Comparison of ENCODE assay signal across 11 cellular contexts in the genomic region with DNA sequence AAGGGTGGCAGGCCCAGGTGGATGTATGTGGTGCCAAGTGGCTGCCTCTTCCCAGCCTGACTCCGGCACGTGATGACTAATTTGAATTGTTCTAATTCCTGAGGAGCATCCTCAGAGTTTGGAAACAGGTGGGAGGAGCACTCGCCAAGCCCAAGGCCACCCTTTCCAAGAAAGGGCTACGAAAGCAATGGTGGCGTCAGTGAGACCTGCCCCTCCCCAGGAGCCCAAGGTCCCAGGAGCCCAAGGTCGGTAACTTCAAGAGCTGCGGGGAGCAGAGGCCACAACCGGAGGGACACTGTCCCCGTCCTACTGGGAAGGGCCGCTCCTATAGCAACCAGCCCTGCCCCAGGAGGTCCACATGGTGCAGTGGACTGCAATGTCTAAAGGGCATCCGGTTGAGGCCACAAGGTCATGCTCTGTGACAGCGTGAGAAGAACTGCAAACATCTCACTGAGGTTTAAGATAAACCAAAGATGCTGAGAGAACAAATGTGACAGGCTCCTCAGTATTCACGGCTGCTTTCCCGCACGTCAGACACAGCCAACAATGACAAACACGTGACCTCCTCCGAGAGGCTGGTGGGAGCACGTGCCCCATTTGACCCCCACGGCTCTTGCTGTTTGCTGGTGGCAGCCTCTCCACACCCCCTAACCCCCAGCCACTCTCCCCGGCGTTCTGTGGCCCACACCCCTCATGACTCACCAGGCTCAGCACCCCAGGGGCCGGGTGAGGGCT.
DNase-seq lines count a peak whose midpoint lies in the region; ATAC-seq, FAIRE-seq and TF ChIP-seq lines count a peak whose summit lies in the region.
"Had no signal": no experiment of that assay in that cellular context is flagged by ENCODE, and none has a peak within 500 bp of the region (broad histone marks: within the 10 kb centered on the region; RNA-seq: fewer than 3 reads in every experiment).

No MANE protein-coding gene starts in this region.

- BruUV-seq in GM12878 (replicated peaks; lab: Mats Ljungman, UMichigan), result no TSS peak

- H3K4me1 ChIP-seq in GM12878 (ENCODE audit: control insufficient read depth, insufficient read depth, low read length) (peaks cover 41% of the 10 kb centered on the region), right cardiac atrium (ENCODE audit: control insufficient read depth, insufficient read depth, low read length) (peaks cover 26% of the 10 kb centered on the region), skeletal muscle satellite cell (ENCODE audit: control insufficient read depth, insufficient read depth, low read length) (peaks cover 59% of the 10 kb centered on the region)

- RAD21 ChIA-PET in GM12878 (lab: Charles Lee; ENCODE audit: unreplicated experiment), result interaction anchor here (2.3 kb wide), 2 partner anchors 73 to 78 kb away, joined by 7 to 19 read pairs; no protein-coding TSS in a partner anchor

- H3K27ac ChIP-seq in GM12878 (ENCODE audit: control insufficient read depth, insufficient read depth) (peak overlapping the region; percentile 28), right cardiac atrium (ENCODE audit: low read length) (peak overlapping the region; percentile 89)

- H3K27me3 ChIP-seq in GM12878 (replicated peaks in 1 of 2; ENCODE audit: control insufficient read depth in 2 of 2, insufficient read depth in 2 of 2, low read length in 1 of 2), result no peaks in the 10 kb centered on the region
- H3K27me3 ChIP-seq in right cardiac atrium (ENCODE audit: control insufficient read depth, insufficient read depth), result no peaks in the 10 kb centered on the region
- no peaks in the 10 kb centered on the region for H3K27me3 ChIP-seq in skeletal muscle satellite cell (ENCODE audit: control insufficient read depth, insufficient read depth, low read length)

- no peaks in the 10 kb centered on the region for H3K9me3 Mint-ChIP-seq in HFFc6

- TF ChIP-seq RAD21 in GM12878 (IDR thresholded peaks at IDR 0.05; ENCODE audit: insufficient read depth, low read depth, low read length), result no peak

- H3K4me2 ChIP-seq in GM12878 (ENCODE audit: control insufficient read depth, insufficient read depth) (no peak overlapping the region), skeletal muscle satellite cell (ENCODE audit: low read length) (peak overlapping the region; percentile 25)

- no peak for FAIRE-seq in GM12878 (lab: Jason Lieb, UNC)

- H3K4me3 Mint-ChIP-seq in HFFc6, result no peak overlapping the region

- POLR2A ChIA-PET in GM12878 (lab: Charles Lee), result no interaction called here

- SMC1A ChIA-PET in GM12878 (lab: Charles Lee; ENCODE audit: uncharacterized antibody, unreplicated experiment), result interaction anchor here (1.4 to 5.0 kb wide), 2 partner anchors 76 to 96 kb away, joined by 4 to 61 read pairs; no protein-coding TSS in a partner anchor

- peaks cover 11% of the 10 kb centered on the region for H3K79me2 ChIP-seq in GM12878 (ENCODE audit: control insufficient read depth, insufficient read depth, low read length)

- TF ChIP-seq CTCF in HFFc6 (IDR thresholded peaks at IDR 0.05) (no peak), GM12878 (IDR thresholded peaks at IDR 0.05 in 2 of 3, conservative IDR thresholded peaks at IDR 0.05 in 1 of 3; ENCODE audit: control insufficient read depth in 2 of 3, extremely low read depth in 1 of 3, insufficient read depth in 1 of 3, low read depth in 3 of 3, low read length in 3 of 3) (no peak)

- H2AFZ ChIP-seq in GM12878 (ENCODE audit: control insufficient read depth, low read depth, low read length), result no peak overlapping the region

- DNase-seq in HFFc6, result peak; percentile 12
- no peak for DNase-seq in GM12878 (ENCODE audit: low read depth, low spot score)
- DNase-seq in right cardiac atrium, result peak; percentile 61 to 81 (median 80)
- no peak for DNase-seq in NCI-H1105 treated with DMSO at 0.1 percent for 48 hours (lab: John Stamatoyannopoulos, UW)
- DNase-seq in GDM1 (lab: John Stamatoyannopoulos, UW), result no peak
- DNase-seq: activated CD4-positive, CD25-positive, alpha-beta regulatory T cell; HCEC 1CT; NCI-H146 had no signal

- H3K27me3 Mint-ChIP-seq in HFFc6 (ENCODE audit: insufficient read depth), result peaks cover 4% of the 10 kb centered on the region

- H3K9me3 ChIP-seq in GM12878 (replicated peaks; ENCODE audit: control insufficient read depth, insufficient read depth, low read length) (no peaks in the 10 kb centered on the region), right cardiac atrium (ENCODE audit: control insufficient read depth, low read length) (no peaks in the 10 kb centered on the region), skeletal muscle satellite cell (replicated peaks; ENCODE audit: low read length) (no peaks in the 10 kb centered on the region)

- H3K9ac ChIP-seq in GM12878 (ENCODE audit: control insufficient read depth, insufficient read depth, low read length) (no peak overlapping the region), skeletal muscle satellite cell (ENCODE audit: low read depth, low read length) (peak overlapping the region; percentile 24)

- H3K36me3 Mint-ChIP-seq in HFFc6 (ENCODE audit: low read depth), result no peaks in the 10 kb centered on the region

- TF ChIP-seq EP300 in GM12878 (IDR thresholded peaks at IDR 0.05; ENCODE audit: borderline replicate concordance in 1 of 2, control insufficient read depth in 1 of 2, low read depth in 2 of 2, low read length in 2 of 2), result no peak

- ATAC-seq in GM12878, result no peak
- peak; percentile 26 to 46 for ATAC-seq in right cardiac atrium
- ATAC-seq in GM21786 (IDR thresholded peaks at IDR 0.05; ENCODE audit: unreplicated experiment), result no peak
- no peak for ATAC-seq in GM18867 (IDR thresholded peaks at IDR 0.05; ENCODE audit: unreplicated experiment)

- intact Hi-C loops in GM12878 (cut with micrococcal nuclease; ENCODE audit: unreplicated experiment), result no loop called here
- intact Hi-C loops in right cardiac atrium (cut with DNase I), result loop anchor here in 1 of 4 donors (10.0 kb wide), 1 partner anchor 79 kb away; a partner anchor contains a TSS

- no peaks in the 10 kb centered on the region for H4K20me1 ChIP-seq in GM12878 (ENCODE audit: control insufficient read depth, insufficient read depth)

- peaks cover 0 to 2% of the 10 kb centered on the region in 2 experiments; a peak in 2 of 4 replicates for H3K36me3 ChIP-seq in GM12878 (ENCODE audit: control insufficient read depth in 2 of 2, insufficient read depth in 2 of 2, low read length in 1 of 2)
- H3K36me3 ChIP-seq in skeletal muscle satellite cell (ENCODE audit: insufficient read depth, low read length), result no peaks in the 10 kb centered on the region

- H3K27ac Mint-ChIP-seq in HFFc6, result no peak overlapping the region

- CTCF ChIA-PET in GM12878 (lab: Yijun Ruan, JAX), result interaction anchor here (1.3 to 4.2 kb wide), 3 partner anchors 24 to 78 kb away, joined by 5 to 56 read pairs (median 6); no protein-coding TSS in a partner anchor

- 68% methylated on average over 22 of the region's 22 CpGs for WGBS in GM12878 (ENCODE audit: insufficient coverage, insufficient replicate concordance, low lambda C conversion rate, missing lambda C conversion rate)
- WGBS in right cardiac atrium, result 52% methylated on average over 22 of the region's 22 CpGs

- H3K4me3 ChIP-seq in GM12878, result no peak overlapping the region
- no peak overlapping the region for H3K4me3 ChIP-seq in right cardiac atrium (ENCODE audit: low read length)
- no peak overlapping the region for H3K4me3 ChIP-seq in skeletal muscle satellite cell (ENCODE audit: low read length)

- no peak for TF ChIP-seq POLR2A in GM12878 (IDR thresholded peaks at IDR 0.05; ENCODE audit: low read depth, low read length)

- peaks cover 49% of the 10 kb centered on the region for H3K4me1 Mint-ChIP-seq in HFFc6 (ENCODE audit: low read depth)

- in situ Hi-C loops in GM12878 (cut with MboI), result no loop called here

TF ChIP-seq in GM12878, 131 proteins besides CTCF, POLR2A, EP300 and RAD21 (continues in another document):
- TF ChIP-seq SPI1 (IDR thresholded peaks at IDR 0.05; ENCODE audit: borderline replicate concordance, insufficient read depth, low read depth, low read length) (no peak), SIX5 (IDR thresholded peaks at IDR 0.05; ENCODE audit: low read depth, low read length, severe bottlenecking) (no peak), RBBP5 (conservative IDR thresholded peaks at IDR 0.05) (no peak)
- TF ChIP-seq, protein P1, sequence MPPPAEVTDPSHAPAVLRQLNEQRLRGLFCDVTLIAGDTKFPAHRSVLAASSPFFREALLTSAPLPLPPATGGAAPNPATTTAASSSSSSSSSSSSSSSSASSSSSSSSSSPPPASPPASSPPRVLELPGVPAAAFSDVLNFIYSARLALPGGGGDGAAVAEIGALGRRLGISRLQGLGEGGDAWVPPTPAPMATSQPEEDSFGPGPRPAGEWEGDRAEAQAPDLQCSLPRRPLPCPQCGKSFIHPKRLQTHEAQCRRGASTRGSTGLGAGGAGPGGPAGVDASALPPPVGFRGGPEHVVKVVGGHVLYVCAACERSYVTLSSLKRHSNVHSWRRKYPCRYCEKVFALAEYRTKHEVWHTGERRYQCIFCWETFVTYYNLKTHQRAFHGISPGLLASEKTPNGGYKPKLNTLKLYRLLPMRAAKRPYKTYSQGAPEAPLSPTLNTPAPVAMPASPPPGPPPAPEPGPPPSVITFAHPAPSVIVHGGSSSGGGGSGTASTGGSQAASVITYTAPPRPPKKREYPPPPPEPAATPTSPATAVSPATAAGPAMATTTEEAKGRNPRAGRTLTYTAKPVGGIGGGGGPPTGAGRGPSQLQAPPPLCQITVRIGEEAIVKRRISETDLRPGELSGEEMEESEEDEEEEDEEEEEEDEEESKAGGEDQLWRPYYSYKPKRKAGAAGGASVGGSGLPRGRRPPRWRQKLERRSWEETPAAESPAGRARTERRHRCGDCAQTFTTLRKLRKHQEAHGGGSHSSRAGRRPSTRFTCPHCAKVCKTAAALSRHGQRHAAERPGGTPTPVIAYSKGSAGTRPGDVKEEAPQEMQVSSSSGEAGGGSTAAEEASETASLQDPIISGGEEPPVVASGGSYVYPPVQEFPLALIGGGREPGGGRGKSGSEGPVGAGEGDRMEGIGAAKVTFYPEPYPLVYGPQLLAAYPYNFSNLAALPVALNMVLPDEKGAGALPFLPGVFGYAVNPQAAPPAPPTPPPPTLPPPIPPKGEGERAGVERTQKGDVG (CRISPR knock-in tag; IDR thresholded peaks at IDR 0.05), result 0 out of 2 replicates have a peak, but pooled peaks have one; percentile 22
- TF ChIP-seq, protein P2, sequence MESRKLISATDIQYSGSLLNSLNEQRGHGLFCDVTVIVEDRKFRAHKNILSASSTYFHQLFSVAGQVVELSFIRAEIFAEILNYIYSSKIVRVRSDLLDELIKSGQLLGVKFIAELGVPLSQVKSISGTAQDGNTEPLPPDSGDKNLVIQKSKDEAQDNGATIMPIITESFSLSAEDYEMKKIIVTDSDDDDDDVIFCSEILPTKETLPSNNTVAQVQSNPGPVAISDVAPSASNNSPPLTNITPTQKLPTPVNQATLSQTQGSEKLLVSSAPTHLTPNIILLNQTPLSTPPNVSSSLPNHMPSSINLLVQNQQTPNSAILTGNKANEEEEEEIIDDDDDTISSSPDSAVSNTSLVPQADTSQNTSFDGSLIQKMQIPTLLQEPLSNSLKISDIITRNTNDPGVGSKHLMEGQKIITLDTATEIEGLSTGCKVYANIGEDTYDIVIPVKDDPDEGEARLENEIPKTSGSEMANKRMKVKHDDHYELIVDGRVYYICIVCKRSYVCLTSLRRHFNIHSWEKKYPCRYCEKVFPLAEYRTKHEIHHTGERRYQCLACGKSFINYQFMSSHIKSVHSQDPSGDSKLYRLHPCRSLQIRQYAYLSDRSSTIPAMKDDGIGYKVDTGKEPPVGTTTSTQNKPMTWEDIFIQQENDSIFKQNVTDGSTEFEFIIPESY (IDR thresholded peaks at IDR 0.05), result no peak

Comparison
In these comparisons a context has a peak if more than half of its experiments do, and no peak if none do; other contexts are left out.
1. DNase-seq: peak in HFFc6 (single experiment) and right cardiac atrium (3 of 3); none in GM12878 (single experiment), NCI-H1105 treated with DMSO at 0.1 percent for 48 hours (single experiment) and GDM1 (single experiment).
2. ATAC-seq: peak in right cardiac atrium (2 of 2); none in GM12878 (single experiment), GM21786 (single experiment) and GM18867 (single experiment).